ENCODE assay signal across 21 cellular contexts in genomic region chr9:103574056-103574455, GRCh38.
"Had no signal": no experiment of that assay in that cellular context is flagged by ENCODE, and none has a peak within 500 bp of the region (broad histone marks: within the 10 kb centered on the region; RNA-seq: fewer than 3 reads in every experiment).

No MANE protein-coding gene starts in this region.

- ATAC-seq: activated CD8-positive, alpha-beta T cell treated with anti-CD3 and anti-CD28 coated beads for 36 hours; activated naive CD8-positive, alpha-beta T cell treated with anti-CD3 and anti-CD28 coated beads, Interleukin-2, amount 50 U/mL, for 24 hours; effector memory CD8-positive, alpha-beta T cell; gastrocnemius medialis; heart left ventricle had no signal

- H3K4me3 ChIP-seq: cardiac muscle cell, gastrocnemius medialis, heart left ventricle, left ventricle myocardium inferior, sigmoid colon, tibial artery had no signal

- DNase-seq: activated CD4-positive, alpha-beta T cell treated with anti-CD3 and anti-CD28 coated beads for 48 hours; activated CD4-positive, CD25-positive, alpha-beta regulatory T cell; activated CD8-positive, alpha-beta T cell treated with anti-CD3 and anti-CD28 coated beads for 36 hours; activated naive CD4-positive, alpha-beta T cell treated with anti-CD3 and anti-CD28 coated beads, Interleukin-2, amount 10 ng/mL, durations not matched to agents 7 days and 5 days; activated naive CD8-positive, alpha-beta T cell treated with anti-CD3 and anti-CD28 coated beads, Interleukin-2, amount 50 U/mL, for 24 hours; activated T-cell treated with anti-CD3 and anti-CD28 coated beads, Interleukin-2, amount 50 U/mL, for 24 hours; aorta; effector memory CD8-positive, alpha-beta T cell; gastrocnemius medialis; heart left ventricle; left ventricle myocardium inferior; nephron progenitor cell; nucleus accumbens; sigmoid colon; stimulated activated CD4-positive, alpha-beta T cell treated with anti-CD3 and anti-CD28 coated beads, Interleukin-12 subunit alpha, Interleukin-12 subunit beta, amount 100 ng/mL, for 4 hours; stimulated activated CD4-positive, alpha-beta T cell treated with anti-CD3 and anti-CD28 coated beads, Interleukin-1b, Interleukin-23, amount 100 ng/mL, for 48 hours; stimulated activated CD8-positive, alpha-beta memory T cell treated with anti-CD3 and anti-CD28 coated beads, Interleukin-4, amount 100 ng/mL, for 48 hours; stimulated activated naive CD4-positive, alpha-beta T cell treated with Interleukin-2 at 50 U/mL for 16 hours; substantia nigra; tibial artery had no signal
